ENCODE assay signal across 9 cellular contexts in genomic region chr2:143513081-143513480, GRCh38.
DNase-seq lines count a peak whose midpoint lies in the region; ATAC-seq and TF ChIP-seq lines count a peak whose summit lies in the region.
"Had no signal": no experiment of that assay in that cellular context is flagged by ENCODE, and none has a peak within 500 bp of the region (broad histone marks: within the 10 kb centered on the region; RNA-seq: fewer than 3 reads in every experiment).

No MANE protein-coding gene starts in this region.

- no peaks in the 10 kb centered on the region for H3K9me3 ChIP-seq in CD8-positive, alpha-beta T cell (ENCODE audit: low read length)
- no peaks in the 10 kb centered on the region for H3K9me3 ChIP-seq in T-helper 17 cell (ENCODE audit: control insufficient read depth, low read length, poor library complexity, severe bottlenecking)
- H3K9me3 ChIP-seq: neutrophil had no signal

- no peak for TF ChIP-seq CTCF in CD8-positive, alpha-beta T cell (IDR thresholded peaks at IDR 0.05)

- H3K9me3 Mint-ChIP-seq in CD8-positive, alpha-beta T cell, result peaks cover 7% of the 10 kb centered on the region

- peak; percentile 42 for ATAC-seq in CD8-positive, alpha-beta T cell
- peak; percentile 84 for ATAC-seq in GM18867 (IDR thresholded peaks at IDR 0.05; ENCODE audit: unreplicated experiment)
- peak; percentile 77 for ATAC-seq in HG03442 (IDR thresholded peaks at IDR 0.05; ENCODE audit: unreplicated experiment)
- ATAC-seq in T-helper 17 cell, result peak; percentile 53
- ATAC-seq in GM19328 (IDR thresholded peaks at IDR 0.05; ENCODE audit: unreplicated experiment), result no peak

- H3K27me3 Mint-ChIP-seq in CD8-positive, alpha-beta T cell (ENCODE audit: low read depth), result no peaks in the 10 kb centered on the region
- H3K27me3 Mint-ChIP-seq in T-helper 17 cell, result no peaks in the 10 kb centered on the region

- no peak overlapping the region for H3K4me3 ChIP-seq in CD8-positive, alpha-beta T cell (ENCODE audit: low read depth, low read length)

- CTCF ChIA-PET in CD8-positive, alpha-beta T cell (lab: Charles Lee), result interaction anchor here (1.0 to 1.3 kb wide), 2 partner anchors 10 to 14 kb away, joined by 3 to 5 read pairs; no protein-coding TSS in a partner anchor

- H3K4me1 ChIP-seq in CD8-positive, alpha-beta T cell (ENCODE audit: insufficient read depth, low read length), result no peaks in the 10 kb centered on the region

- no peak overlapping the region for H3K27ac ChIP-seq in CD8-positive, alpha-beta T cell (ENCODE audit: low read depth, low read length)
- H3K27ac ChIP-seq: neutrophil had no signal

- POLR2A ChIA-PET in CD8-positive, alpha-beta T cell (lab: Charles Lee), result no interaction called here

- H3K27me3 ChIP-seq in CD8-positive, alpha-beta T cell (ENCODE audit: insufficient read depth, low read length), result no peaks in the 10 kb centered on the region
- H3K27me3 ChIP-seq: neutrophil had no signal

- intact Hi-C loops in CD8-positive, alpha-beta T cell (cut with DNase I, micrococcal nuclease), result no loop called here

- peaks cover 7% of the 10 kb centered on the region for H3K4me1 Mint-ChIP-seq in CD8-positive, alpha-beta T cell (ENCODE audit: low read depth)
- peaks cover 28% of the 10 kb centered on the region for H3K4me1 Mint-ChIP-seq in T-helper 17 cell

- H3K4me3 Mint-ChIP-seq in CD8-positive, alpha-beta T cell, result no peak overlapping the region
- no peak overlapping the region for H3K4me3 Mint-ChIP-seq in T-helper 17 cell

- H3K27ac Mint-ChIP-seq in CD8-positive, alpha-beta T cell, result peak overlapping the region; percentile 61
- H3K27ac Mint-ChIP-seq in T-helper 17 cell, result no peak overlapping the region

- no peak for DNase-seq in CD8-positive, alpha-beta T cell
- DNase-seq in T-helper 17 cell (no peak), foreskin melanocyte (peak; percentile 58), pons (ENCODE audit: low spot score) (peak; percentile 66)
- DNase-seq in activated effector memory CD4-positive, alpha-beta T cell treated with anti-CD3 and anti-CD28 coated beads, Interleukin-2, amount 50 U/mL, for 16 hours, result no peak

- H3K36me3 ChIP-seq in CD8-positive, alpha-beta T cell (ENCODE audit: insufficient read depth, low read length), result peaks cover 23% of the 10 kb centered on the region

- peaks cover 90% of the 10 kb centered on the region for H3K36me3 Mint-ChIP-seq in CD8-positive, alpha-beta T cell
- peaks cover 22% of the 10 kb centered on the region for H3K36me3 Mint-ChIP-seq in T-helper 17 cell (ENCODE audit: low read depth)

Comparison
In these comparisons a context has a peak if more than half of its experiments do, and no peak if none do; other contexts are left out.
1. DNase-seq: peak in foreskin melanocyte (single experiment) and pons (single experiment); none in CD8-positive, alpha-beta T cell (0 of 7), T-helper 17 cell (0 of 3) and activated effector memory CD4-positive, alpha-beta T cell treated with anti-CD3 and anti-CD28 coated beads, Interleukin-2, amount 50 U/mL, for 16 hours (single experiment).